8 cellular contexts compared by ENCODE assay signal in genomic region chr17:77451271-77451893, GRCh38.
DNase-seq lines count a peak whose midpoint lies in the region; ATAC-seq and TF ChIP-seq lines count a peak whose summit lies in the region.

No MANE protein-coding gene starts in this region.

- H3K4me3 Mint-ChIP-seq in activated T-helper 1 cell treated with anti-CD3 and anti-CD28 coated beads, Interleukin-12 subunit alpha, Interleukin-12 subunit beta, Interleukin-2, Interleukin-4 antibody, amounts not matched to agents 30 ng/mL and 10 ng/mL and 1 ng/mL, durations not matched to agents 14 hours and 24 hours and 36 hours: peak overlapping the region; percentile 95
- H3K4me3 Mint-ChIP-seq in naive B cell: peak overlapping the region; percentile 97 to 100 (median 98)
- peak overlapping the region; percentile 99 for H3K4me3 Mint-ChIP-seq in type B pancreatic cell

- H3K36me3 Mint-ChIP-seq in activated T-helper 1 cell treated with anti-CD3 and anti-CD28 coated beads, Interleukin-12 subunit alpha, Interleukin-12 subunit beta, Interleukin-2, Interleukin-4 antibody, amounts not matched to agents 30 ng/mL and 10 ng/mL and 1 ng/mL, durations not matched to agents 14 hours and 24 hours and 36 hours (ENCODE audit: low read depth): peaks cover 21% of the 10 kb centered on the region
- peaks cover 0 to 6% of the 10 kb centered on the region in 2 donors for H3K36me3 Mint-ChIP-seq in naive B cell
- H3K36me3 Mint-ChIP-seq in type B pancreatic cell: peaks cover 5% of the 10 kb centered on the region

- H3K27me3 Mint-ChIP-seq in activated T-helper 1 cell treated with anti-CD3 and anti-CD28 coated beads, Interleukin-12 subunit alpha, Interleukin-12 subunit beta, Interleukin-2, Interleukin-4 antibody, amounts not matched to agents 30 ng/mL and 10 ng/mL and 1 ng/mL, durations not matched to agents 14 hours and 24 hours and 36 hours (ENCODE audit: insufficient read depth): no peaks in the 10 kb centered on the region
- no peaks in the 10 kb centered on the region for H3K27me3 Mint-ChIP-seq in naive B cell
- no peaks in the 10 kb centered on the region for H3K27me3 Mint-ChIP-seq in type B pancreatic cell

- no peaks in the 10 kb centered on the region for H3K9me3 Mint-ChIP-seq in activated T-helper 1 cell treated with anti-CD3 and anti-CD28 coated beads, Interleukin-12 subunit alpha, Interleukin-12 subunit beta, Interleukin-2, Interleukin-4 antibody, amounts not matched to agents 30 ng/mL and 10 ng/mL and 1 ng/mL, durations not matched to agents 14 hours and 24 hours and 36 hours
- H3K9me3 Mint-ChIP-seq in naive B cell (no peaks in the 10 kb centered on the region), type B pancreatic cell (no peaks in the 10 kb centered on the region)

- TF ChIP-seq CTCF in AG10803 (conservative IDR thresholded peaks at IDR 0.05; ENCODE audit: low read length): no peak
- TF ChIP-seq CTCF in GM20000 (IDR thresholded peaks at IDR 0.05; ENCODE audit: extremely low read depth, missing control alignments): no peak
- TF ChIP-seq CTCF in fibroblast of mammary gland (conservative IDR thresholded peaks at IDR 0.05; ENCODE audit: control insufficient read depth, insufficient read depth, low read depth, low read length): no peak
- TF ChIP-seq CTCF in type B pancreatic cell (conservative IDR thresholded peaks at IDR 0.05): no peak

- H3K4me1 Mint-ChIP-seq in activated T-helper 1 cell treated with anti-CD3 and anti-CD28 coated beads, Interleukin-12 subunit alpha, Interleukin-12 subunit beta, Interleukin-2, Interleukin-4 antibody, amounts not matched to agents 30 ng/mL and 10 ng/mL and 1 ng/mL, durations not matched to agents 14 hours and 24 hours and 36 hours (ENCODE audit: low read depth): peaks cover 66% of the 10 kb centered on the region
- H3K4me1 Mint-ChIP-seq in naive B cell (peaks cover 69 to 83% (median 75%) of the 10 kb centered on the region in 3 donors), type B pancreatic cell (ENCODE audit: unreplicated experiment) (peaks cover 53% of the 10 kb centered on the region)

- intact Hi-C loops in activated T-helper 1 cell treated with anti-CD3 and anti-CD28 coated beads, Interleukin-12 subunit alpha, Interleukin-12 subunit beta, Interleukin-2, Interleukin-4 antibody, amounts not matched to agents 30 ng/mL and 10 ng/mL and 1 ng/mL, durations not matched to agents 14 hours and 24 hours and 36 hours (cut with micrococcal nuclease): loop anchor here (2.0 to 10.0 kb wide), 3 partner anchors 17 to 307 kb away; partner anchors contain the start of gene SEC14L1

- peak overlapping the region; percentile 92 for H3K27ac Mint-ChIP-seq in activated T-helper 1 cell treated with anti-CD3 and anti-CD28 coated beads, Interleukin-12 subunit alpha, Interleukin-12 subunit beta, Interleukin-2, Interleukin-4 antibody, amounts not matched to agents 30 ng/mL and 10 ng/mL and 1 ng/mL, durations not matched to agents 14 hours and 24 hours and 36 hours
- H3K27ac Mint-ChIP-seq in naive B cell (peak overlapping the region; percentile 94 to 99 (median 98)), type B pancreatic cell (peak overlapping the region; percentile 98)

- peak; percentile 69 to 70 for ATAC-seq in naive B cell (ENCODE audit: low read depth in 2 of 2)

- peak overlapping the region; percentile 54 for H3K4me3 ChIP-seq in AG10803 (ENCODE audit: low read length)
- H3K4me3 ChIP-seq in fibroblast of mammary gland (ENCODE audit: control insufficient read depth, low read depth, low read length): peak overlapping the region; percentile 44

- peak; percentile 44 for DNase-seq in AG10803 (ENCODE audit: low read depth)
- DNase-seq in GM20000 (ENCODE audit: low spot score): peak; percentile 70
- DNase-seq in NCI-H526 treated with DMSO at 0.1 percent for 48 hours (lab: John Stamatoyannopoulos, UW): peak; percentile 81
- peak; percentile 68 for DNase-seq in activated T-helper 1 cell treated with anti-CD3 and anti-CD28 coated beads, Interleukin-12 subunit alpha, Interleukin-12 subunit beta, Interleukin-2, Interleukin-4 antibody, amounts not matched to agents 30 ng/mL and 10 ng/mL and 1 ng/mL, durations not matched to agents 14 hours and 24 hours and 36 hours (ENCODE audit: low spot score)
- peak; percentile 71 for DNase-seq in fibroblast of mammary gland (ENCODE audit: low read depth)
- DNase-seq in naive B cell: peak; percentile 58
- DNase-seq in type B pancreatic cell (ENCODE audit: extremely low spot score, unreplicated experiment): peak; percentile 87
- no peak for DNase-seq in RKO (ENCODE audit: low spot score)
